In the genomic region with DNA sequence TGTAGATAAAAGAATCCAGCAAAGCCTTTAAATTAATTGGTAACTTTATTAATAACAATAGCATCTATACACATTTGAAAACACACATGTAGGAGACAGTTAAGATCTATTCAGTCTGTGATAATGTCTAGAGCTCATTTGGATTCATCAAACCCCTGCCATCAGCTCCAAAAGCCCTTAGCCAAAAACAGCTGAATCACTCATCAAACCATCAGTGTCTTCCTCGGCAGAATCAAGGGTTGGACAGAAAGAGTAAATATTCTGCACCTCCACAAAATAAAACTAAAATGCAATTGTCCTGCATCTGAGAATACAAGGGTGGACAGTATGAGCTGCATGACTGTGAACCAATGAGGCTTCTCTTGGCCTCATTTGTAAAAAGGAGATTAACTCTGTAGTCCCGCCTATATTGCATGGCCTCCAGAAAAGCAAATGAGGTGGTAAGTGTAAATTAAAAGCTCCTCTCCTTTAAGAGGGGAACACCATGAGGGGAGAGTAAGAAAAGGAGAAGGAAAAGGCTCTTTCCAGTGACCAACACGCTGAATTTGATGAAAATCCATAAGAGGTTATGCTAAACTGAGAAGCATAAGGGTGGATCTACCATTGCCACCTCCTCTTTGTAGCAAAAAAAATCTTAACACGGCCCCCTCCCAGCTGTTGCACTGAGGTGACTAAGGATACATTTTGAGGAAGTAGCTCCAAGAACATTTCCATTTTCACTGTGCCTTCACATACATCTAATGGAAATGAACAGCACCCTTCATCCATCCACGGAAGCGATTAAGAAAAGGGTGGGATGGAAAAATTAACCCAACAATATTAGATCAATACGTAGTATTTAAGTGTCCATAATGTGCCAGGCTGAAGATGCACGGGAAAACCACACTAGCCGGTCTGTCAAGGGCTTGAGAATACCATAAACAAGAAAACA, we compare ENCODE assay signal across 8 cellular contexts. TPM values are rescaled to one million over a fixed set of nuclear protein-coding genes. Genes with fewer than 3 reads are reported as not detected.
A peak's percentile ranks its signal among the peaks of the same experiment; 100 is the strongest.
DNase-seq lines count a peak whose midpoint lies in the region; ATAC-seq and TF ChIP-seq lines count a peak whose summit lies in the region.

No MANE protein-coding gene starts in this region.

- H3K9ac ChIP-seq in muscle layer of colon (ENCODE audit: low read length): peak overlapping the region; percentile 87

- no peak overlapping the region for H3K27ac Mint-ChIP-seq in CD8-positive, alpha-beta memory T cell

- H3K36me3 Mint-ChIP-seq in CD8-positive, alpha-beta memory T cell: no peaks in the 10 kb centered on the region

- CTCF ChIA-PET in CD8-positive, alpha-beta memory T cell (lab: Charles Lee): interaction anchor here (0.6 to 2.2 kb wide), 3 partner anchors 22 to 1047 kb away, joined by 3 to 9 read pairs (median 3); no protein-coding TSS in a partner anchor
- CTCF ChIA-PET in HEK293T (lab: Yijun Ruan, JAX): no interaction called here

- H3K36me3 ChIP-seq in CD8-positive, alpha-beta memory T cell (ENCODE audit: insufficient read depth, low read length): no peaks in the 10 kb centered on the region
- no peaks in the 10 kb centered on the region for H3K36me3 ChIP-seq in muscle layer of colon (ENCODE audit: insufficient read depth, low read length)

- H3K4me3 Mint-ChIP-seq in CD8-positive, alpha-beta memory T cell: no peak overlapping the region

- peak in 1 of 5 donors; percentile 16 for DNase-seq in CD8-positive, alpha-beta memory T cell
- DNase-seq in HEK293T (ENCODE audit: extremely low spot score): no peak
- peak; percentile 86 for DNase-seq in NOMO-1 treated with DMSO at 0.1 percent for 48 hours (lab: John Stamatoyannopoulos, UW; ENCODE audit: unreplicated experiment)
- DNase-seq in cerebellum (ENCODE audit: low spot score): peak; percentile 39

- peaks cover 44% of the 10 kb centered on the region for H3K4me1 ChIP-seq in CD8-positive, alpha-beta memory T cell (ENCODE audit: insufficient read depth, low read length)
- H3K4me1 ChIP-seq in muscle layer of colon (ENCODE audit: insufficient read depth, low read length): peaks cover 15% of the 10 kb centered on the region

- no peaks in the 10 kb centered on the region for H3K27me3 ChIP-seq in CD8-positive, alpha-beta memory T cell (ENCODE audit: insufficient read depth, low read length, poor library complexity, severe bottlenecking)
- H3K27me3 ChIP-seq in muscle layer of colon (ENCODE audit: control insufficient read depth in 1 of 2, insufficient read depth in 2 of 2, low read length in 2 of 2): no peaks in the 10 kb centered on the region

- POLR2A ChIA-PET in CD8-positive, alpha-beta memory T cell (lab: Charles Lee): interaction anchor here (0.7 to 8.3 kb wide), 2 partner anchors 38 to 43 kb away, joined by 3 to 177 read pairs; partner anchors contain the start of gene SF3B4
- POLR2A ChIA-PET in HEK293T (lab: Yijun Ruan, JAX): interaction anchor here (0.9 to 5.4 kb wide), 9 partner anchors 8 to 124 kb away, joined by 3 to 133 read pairs (median 21); partner anchors contain the start of genes BOLA1 and MTMR11

- peak overlapping the region; percentile 70 for H3K4me3 ChIP-seq in CD8-positive, alpha-beta memory T cell (ENCODE audit: low read length)
- H3K4me3 ChIP-seq in muscle layer of colon (ENCODE audit: low read depth in 1 of 2, low read length in 2 of 2): peak overlapping the region; percentile 53 to 95

- H3K27me3 Mint-ChIP-seq in CD8-positive, alpha-beta memory T cell: no peaks in the 10 kb centered on the region

- H3K27ac ChIP-seq in CD8-positive, alpha-beta memory T cell (ENCODE audit: low read depth, low read length): peak overlapping the region; percentile 94
- H3K27ac ChIP-seq in muscle layer of colon (ENCODE audit: low read depth, low read length): peak overlapping the region; percentile 98

- no peaks in the 10 kb centered on the region for H3K9me3 ChIP-seq in CD8-positive, alpha-beta memory T cell (ENCODE audit: low read length)
- H3K9me3 ChIP-seq in muscle layer of colon (ENCODE audit: low read length): no peaks in the 10 kb centered on the region

- no peak for ATAC-seq in GM19351 (IDR thresholded peaks at IDR 0.05; ENCODE audit: unreplicated experiment)
- ATAC-seq in HG03175 (IDR thresholded peaks at IDR 0.05; ENCODE audit: unreplicated experiment): no peak
- ATAC-seq in GM21723 (IDR thresholded peaks at IDR 0.05; ENCODE audit: unreplicated experiment): no peak

- peaks cover 15 to 25% (median 17%) of the 10 kb centered on the region in 3 donors for H3K4me1 Mint-ChIP-seq in CD8-positive, alpha-beta memory T cell

- H3K9me3 Mint-ChIP-seq in CD8-positive, alpha-beta memory T cell: no peaks in the 10 kb centered on the region

TF ChIP-seq in HEK293T, 16 proteins besides CTCF, POLR2A, EP300 and RAD21:
- peak; percentile 6; the same call in 1 of the 2 replicates for TF ChIP-seq L3MBTL2 (conservative IDR thresholded peaks at IDR 0.05)
- TF ChIP-seq, protein P1, sequence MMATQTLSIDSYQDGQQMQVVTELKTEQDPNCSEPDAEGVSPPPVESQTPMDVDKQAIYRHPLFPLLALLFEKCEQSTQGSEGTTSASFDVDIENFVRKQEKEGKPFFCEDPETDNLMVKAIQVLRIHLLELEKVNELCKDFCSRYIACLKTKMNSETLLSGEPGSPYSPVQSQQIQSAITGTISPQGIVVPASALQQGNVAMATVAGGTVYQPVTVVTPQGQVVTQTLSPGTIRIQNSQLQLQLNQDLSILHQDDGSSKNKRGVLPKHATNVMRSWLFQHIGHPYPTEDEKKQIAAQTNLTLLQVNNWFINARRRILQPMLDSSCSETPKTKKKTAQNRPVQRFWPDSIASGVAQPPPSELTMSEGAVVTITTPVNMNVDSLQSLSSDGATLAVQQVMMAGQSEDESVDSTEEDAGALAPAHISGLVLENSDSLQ (IDR thresholded peaks at IDR 0.05): peak; percentile 82
- TF ChIP-seq SP1 (IDR thresholded peaks at IDR 0.05): no peak
- no peak for TF ChIP-seq ELF4 (IDR thresholded peaks at IDR 0.05)
TF ChIP-seq in HEK293T: peak in this region for 2.

RNA-seq across cellular contexts. Expression of gene BOLA1, which starts 14.7 kb away (rescaled TPM):
- total RNA-seq in CD8-positive, alpha-beta memory T cell: 10 to 100 TPM; 27.3 to 28.4 TPM
- polyA plus RNA-seq in CD8-positive, alpha-beta memory T cell: 31.6 TPM
- total RNA-seq in cerebellum: 6.5 TPM

RNA-seq across cellular contexts. Expression of gene SV2A, which starts 32.9 kb away (rescaled TPM):
- total RNA-seq in CD8-positive, alpha-beta memory T cell: 1 to 10 TPM; 5.6 to 6.0 TPM
- 2.9 TPM for polyA plus RNA-seq in CD8-positive, alpha-beta memory T cell
- 63.2 TPM for total RNA-seq in cerebellum

RNA-seq across cellular contexts. Expression of gene SF3B4, which starts 42.9 kb away (rescaled TPM):
- total RNA-seq in CD8-positive, alpha-beta memory T cell: 100 to 1,000 TPM; 111 to 124 TPM
- polyA plus RNA-seq in CD8-positive, alpha-beta memory T cell: 112 TPM
- total RNA-seq in cerebellum: 11.3 TPM

RNA-seq across cellular contexts. Expression of gene MTMR11, which starts 52.0 kb away (rescaled TPM):
- 1 to 10 TPM; 1.6 to 1.9 TPM for total RNA-seq in CD8-positive, alpha-beta memory T cell
- 0.14 TPM for polyA plus RNA-seq in CD8-positive, alpha-beta memory T cell
- total RNA-seq in cerebellum: 8.9 TPM
